1 cellular context compared by ENCODE assay signal in genomic region chr4:2535386-2536192, GRCh38.
A peak's percentile ranks its signal among the peaks of the same experiment; 100 is the strongest.
TF ChIP-seq lines count a peak whose summit lies in the region.

No MANE protein-coding gene starts in this region.

TF ChIP-seq in HepG2, 621 proteins besides CTCF, POLR2A, EP300 and RAD21 (continued from another document):
- no peak for TF ChIP-seq CEBPZ (IDR thresholded peaks at IDR 0.05; ENCODE audit: low read length)
- TF ChIP-seq, protein P1, sequence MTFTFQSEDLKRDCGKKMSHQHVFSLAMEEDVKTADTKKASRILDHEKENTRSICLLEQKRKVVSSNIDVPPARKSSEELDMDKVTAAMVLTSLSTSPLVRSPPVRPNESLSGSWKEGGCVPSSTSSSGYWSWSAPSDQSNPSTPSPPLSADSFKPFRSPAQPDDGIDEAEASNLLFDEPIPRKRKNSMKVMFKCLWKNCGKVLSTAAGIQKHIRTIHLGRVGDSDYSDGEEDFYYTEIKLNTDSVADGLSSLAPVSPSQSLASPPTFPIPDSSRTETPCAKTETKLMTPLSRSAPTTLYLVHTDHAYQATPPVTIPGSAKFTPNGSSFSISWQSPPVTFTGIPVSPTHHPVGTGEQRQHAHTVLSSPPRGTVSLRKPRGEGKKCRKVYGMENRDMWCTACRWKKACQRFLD (CRISPR knock-in tag; IDR thresholded peaks at IDR 0.05; ENCODE audit: borderline replicate concordance), result no peak
- peak; percentile 43 for TF ChIP-seq ASH2L (IDR thresholded peaks at IDR 0.05; ENCODE audit: insufficient read length, low read depth, low read length)
- TF ChIP-seq KDM2A (CRISPR knock-in tag; IDR thresholded peaks at IDR 0.05; ENCODE audit: borderline replicate concordance, low read depth), result peak; percentile 44; the same call in 1 of the 2 replicates
- TF ChIP-seq, protein P2, sequence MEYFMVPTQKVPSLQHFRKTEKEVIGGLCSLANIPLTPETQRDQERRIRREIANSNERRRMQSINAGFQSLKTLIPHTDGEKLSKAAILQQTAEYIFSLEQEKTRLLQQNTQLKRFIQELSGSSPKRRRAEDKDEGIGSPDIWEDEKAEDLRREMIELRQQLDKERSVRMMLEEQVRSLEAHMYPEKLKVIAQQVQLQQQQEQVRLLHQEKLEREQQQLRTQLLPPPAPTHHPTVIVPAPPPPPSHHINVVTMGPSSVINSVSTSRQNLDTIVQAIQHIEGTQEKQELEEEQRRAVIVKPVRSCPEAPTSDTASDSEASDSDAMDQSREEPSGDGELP (IDR thresholded peaks at IDR 0.05; ENCODE audit: borderline replicate concordance, low read depth), result no peak
